In the genomic region with DNA sequence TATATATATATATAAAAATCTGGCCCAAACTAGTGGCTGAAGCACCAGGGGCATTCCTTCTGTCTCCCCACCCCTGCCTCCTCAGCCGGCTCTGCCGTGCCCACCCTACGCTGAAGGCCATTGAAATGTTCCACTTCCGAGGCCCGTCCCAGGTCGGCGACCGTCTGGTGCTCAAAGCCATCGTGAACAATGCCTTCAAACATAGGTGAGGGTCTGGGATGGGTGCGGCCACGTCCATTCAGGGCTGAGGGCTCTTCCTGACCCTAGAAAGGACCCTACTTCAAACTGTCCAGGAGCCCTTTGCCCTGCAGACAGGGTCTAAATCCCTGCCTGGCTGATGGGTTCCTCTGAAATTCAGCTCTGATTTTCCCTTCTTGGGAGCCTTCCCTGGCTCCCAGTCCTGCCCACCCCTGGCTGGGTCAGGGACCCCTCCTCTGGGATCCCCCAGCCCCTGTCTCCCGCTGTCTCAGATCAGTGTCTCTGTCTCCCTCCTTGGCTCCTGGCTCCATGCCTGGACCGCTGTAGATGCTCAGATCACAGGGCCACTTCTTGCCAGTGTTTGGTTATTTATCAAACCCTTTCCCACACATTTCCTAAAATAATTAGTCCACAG, we compare ENCODE assay signal across 29 cellular contexts. TPM values are rescaled to one million over a fixed set of nuclear protein-coding genes. Genes with fewer than 3 reads are reported as not detected.
"Had no signal": no experiment of that assay in that cellular context is flagged by ENCODE, and none has a peak within 500 bp of the region (broad histone marks: within the 10 kb centered on the region; RNA-seq: fewer than 3 reads in every experiment).

No MANE protein-coding gene starts in this region.

- H3K27ac Mint-ChIP-seq: memory B cell; mesothelial cell of epicardium; naive B cell; stimulated activated naive B cell treated with anti-CD40 and anti-IgM and Interleukin-4, amounts not matched to agents 10 μg/mL and 1 μg/mL and 100 μg/mL, for 72 hours; stimulated activated naive CD8-positive, alpha-beta T cell treated with anti-CD3 and anti-CD28 coated beads, Interleukin-15, Interleukin-2, amounts not matched to agents 100 ng/mL and 50 ng/mL, for 24 hours had no signal

- H3K27me3 ChIP-seq: esophagus squamous epithelium, heart right ventricle, right atrium auricular region, tibial nerve, upper lobe of left lung had no signal

- H3K4me3 Mint-ChIP-seq: memory B cell; mesothelial cell of epicardium; naive B cell; neural crest cell; stimulated activated naive B cell treated with anti-CD40 and anti-IgM and Interleukin-4, amounts not matched to agents 10 μg/mL and 1 μg/mL and 100 μg/mL, for 72 hours; stimulated activated naive CD8-positive, alpha-beta T cell treated with anti-CD3 and anti-CD28 coated beads, Interleukin-15, Interleukin-2, amounts not matched to agents 100 ng/mL and 50 ng/mL, for 24 hours had no signal

- DNase-seq: dermis blood vessel endothelial cell; effector memory CD4-positive, alpha-beta T cell; erythroblast; esophagus squamous epithelium; foreskin melanocyte; glutamatergic neuron; heart right ventricle; hippocampal formation; kidney glomerular epithelial cell; left colon; mucosa of descending colon; naive B cell; stimulated activated CD4-positive, alpha-beta T cell treated with anti-CD3 and anti-CD28 coated beads, Interleukin-2, amount 100 ng/mL, for 24 hours; stimulated activated CD4-positive, alpha-beta T cell treated with anti-CD3 and anti-CD28 coated beads, Interleukin-4, amount 100 ng/mL, for 24 hours; stimulated activated naive B cell treated with anti-CD40 and anti-IgM and Interleukin-4, amounts not matched to agents 10 μg/mL and 1 μg/mL and 100 μg/mL, for 72 hours; upper lobe of left lung had no signal

- H3K4me3 ChIP-seq: coronary artery, esophagus squamous epithelium, heart right ventricle, lung, mucosa of descending colon, prostate gland, right atrium auricular region, smooth muscle cell, thoracic aorta, tibial nerve, upper lobe of left lung had no signal

- H3K27ac ChIP-seq: coronary artery, esophagus squamous epithelium, prostate gland, right atrium auricular region, thoracic aorta, tibial nerve, upper lobe of left lung had no signal

- H3K4me2 ChIP-seq: smooth muscle cell had no signal

- H3K27me3 Mint-ChIP-seq: naive B cell; stimulated activated naive B cell treated with anti-CD40 and anti-IgM and Interleukin-4, amounts not matched to agents 10 μg/mL and 1 μg/mL and 100 μg/mL, for 72 hours; stimulated activated naive CD8-positive, alpha-beta T cell treated with anti-CD3 and anti-CD28 coated beads, Interleukin-15, Interleukin-2, amounts not matched to agents 100 ng/mL and 50 ng/mL, for 24 hours had no signal

- H3K36me3 Mint-ChIP-seq: memory B cell; stimulated activated naive B cell treated with anti-CD40 and anti-IgM and Interleukin-4, amounts not matched to agents 10 μg/mL and 1 μg/mL and 100 μg/mL, for 72 hours had no signal

- H3K36me3 ChIP-seq: prostate gland had no signal

- H3K9me3 ChIP-seq: esophagus squamous epithelium, heart right ventricle, mucosa of descending colon, prostate gland, right atrium auricular region, thoracic aorta, tibial nerve, upper lobe of left lung had no signal

- H3K4me1 Mint-ChIP-seq: memory B cell, mesothelial cell of epicardium, neural crest cell had no signal

- H3K9me3 Mint-ChIP-seq: memory B cell; mesothelial cell of epicardium; naive B cell; neural crest cell; stimulated activated naive B cell treated with anti-CD40 and anti-IgM and Interleukin-4, amounts not matched to agents 10 μg/mL and 1 μg/mL and 100 μg/mL, for 72 hours; stimulated activated naive CD8-positive, alpha-beta T cell treated with anti-CD3 and anti-CD28 coated beads, Interleukin-15, Interleukin-2, amounts not matched to agents 100 ng/mL and 50 ng/mL, for 24 hours had no signal

- H3K4me1 ChIP-seq: prostate gland, tibial nerve, upper lobe of left lung had no signal

RNA-seq across cellular contexts. Expression of gene FAM151A, which starts 24.0 kb away (rescaled TPM):
- total RNA-seq: dermis blood vessel endothelial cell, lung, mesothelial cell of epicardium, neural crest cell, osteocyte, prostate gland, sciatic nerve, smooth muscle cell, thoracic aorta, tibial nerve, upper lobe of left lung had no signal
- polyA plus RNA-seq: smooth muscle cell had no signal

RNA-seq across cellular contexts. Expression of gene MROH7, which starts 42.3 kb away (rescaled TPM):
- total RNA-seq: neural crest cell had no signal
